ENCODE assay signal across 8 cellular contexts in the genomic region with DNA sequence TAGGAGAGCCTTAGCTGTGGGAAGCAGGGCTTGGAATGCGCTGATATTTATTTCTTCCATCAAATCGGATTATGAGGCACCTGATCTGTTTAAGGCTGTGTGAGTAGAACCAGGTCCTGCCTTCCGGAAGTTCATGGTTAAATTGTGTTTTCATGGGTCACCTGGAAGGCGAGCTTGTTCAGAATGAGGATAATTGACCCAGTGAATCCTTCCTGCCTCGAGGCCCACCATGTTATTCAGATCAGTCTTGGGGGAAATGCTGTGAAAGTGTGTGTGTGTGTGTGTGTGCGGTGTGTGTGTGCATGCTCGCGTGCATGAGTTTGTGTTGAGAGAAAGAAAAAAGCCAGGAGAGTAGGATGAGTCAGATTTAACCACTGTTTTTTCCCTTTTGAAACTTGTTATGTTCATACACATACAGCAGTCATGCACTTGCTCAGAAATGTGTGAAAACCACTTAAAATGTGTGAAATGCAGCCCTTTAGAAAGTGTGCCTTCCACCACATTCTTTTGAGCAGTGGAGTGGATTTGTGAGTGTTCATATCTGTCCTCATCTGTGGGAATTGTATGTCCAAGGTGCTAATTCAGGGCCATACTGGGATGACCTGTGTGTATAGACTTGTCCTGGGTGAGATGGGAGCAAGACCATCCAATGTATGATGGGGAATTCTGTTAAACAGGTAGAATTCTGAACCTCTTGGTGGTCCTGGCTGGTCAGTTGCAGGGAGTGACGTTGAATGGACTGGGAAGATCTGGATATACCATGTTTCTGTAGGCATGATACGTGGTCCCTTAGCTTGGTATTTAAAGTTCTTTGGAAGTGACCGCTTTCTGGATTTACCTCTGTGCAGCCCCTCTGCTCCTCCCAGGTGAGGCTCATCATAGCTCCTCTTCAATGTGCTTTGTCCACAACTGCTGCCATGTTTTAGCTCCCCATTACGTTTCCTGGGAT. TPM values are rescaled to one million over a fixed set of nuclear protein-coding genes. Genes with fewer than 3 reads are reported as not detected.
DNase-seq lines count a peak whose midpoint lies in the region; ATAC-seq lines count a peak whose summit lies in the region.

No MANE protein-coding gene starts in this region.

- DNase-seq in EL = peak; percentile 50
- DNase-seq in SK-N-DZ (ENCODE audit: low spot score) = peak; percentile 80
- DNase-seq in epidermal melanocyte (ENCODE audit: insufficient read length, low spot score) = no peak
- DNase-seq in NAMALWA (ENCODE audit: low spot score) = no peak
- DNase-seq in NCI-H2227 treated with DMSO at 0.1 percent for 48 hours (lab: John Stamatoyannopoulos, UW) = no peak

- peak overlapping the region; percentile 80 to 82 for H3K27ac ChIP-seq in esophagus (ENCODE audit: low read depth in 2 of 2, low read length in 1 of 2)

- peak; percentile 47 for ATAC-seq in HG02610 (IDR thresholded peaks at IDR 0.05; ENCODE audit: unreplicated experiment)
- ATAC-seq in HG03039 (IDR thresholded peaks at IDR 0.05; ENCODE audit: unreplicated experiment) = no peak

- no peak overlapping the region for H3K4me3 ChIP-seq in esophagus (ENCODE audit: low read depth in 1 of 2, low read length in 2 of 2)

- no peaks in the 10 kb centered on the region for H3K36me3 ChIP-seq in esophagus (ENCODE audit: control insufficient read depth in 2 of 2, insufficient read depth in 2 of 2, low read length in 1 of 2)

- 49 to 64% methylated on average over 12 of the region's 12 CpGs for WGBS in esophagus, 2 donors

- no peaks in the 10 kb centered on the region for H3K9me3 ChIP-seq in esophagus (ENCODE audit: control insufficient read depth in 2 of 2, insufficient read depth in 1 of 2, low read depth in 1 of 2, low read length in 1 of 2)

- H3K27me3 ChIP-seq in esophagus (ENCODE audit: control insufficient read depth in 1 of 2, insufficient read depth in 2 of 2, low read length in 2 of 2) = no peaks in the 10 kb centered on the region

- H3K4me1 ChIP-seq in esophagus (ENCODE audit: control insufficient read depth in 2 of 2, insufficient read depth in 2 of 2, low read length in 1 of 2) = peaks cover 11 to 51% of the 10 kb centered on the region in 2 donors

RNA-seq across cellular contexts. Expression of gene SMAD3, which starts 36.9 kb away (rescaled TPM):
- 9.6 and 9.9 TPM in 2 replicates for polyA plus RNA-seq in SK-N-DZ (2014; cell fraction: cytosol; rRNA removed)
- 9.2 and 14.6 TPM in 2 replicates for polyA plus RNA-seq in SK-N-DZ (2014; cell fraction: nucleus; rRNA removed)
- 10 to 100 TPM; 24.8 to 51.5 TPM for polyA plus RNA-seq in esophagus

Comparison
In these comparisons a context has a peak if more than half of its experiments do, and no peak if none do; other contexts are left out.
1. DNase-seq: peak in EL (single experiment) and SK-N-DZ (single experiment); none in epidermal melanocyte (single experiment), NAMALWA (single experiment) and NCI-H2227 treated with DMSO at 0.1 percent for 48 hours (single experiment).